Comparison of ENCODE assay signal across 8 cellular contexts in genomic region chr5:68424799-68425537, GRCh38.
A peak's percentile ranks its signal among the peaks of the same experiment; 100 is the strongest.
DNase-seq lines count a peak whose midpoint lies in the region; ATAC-seq and TF ChIP-seq lines count a peak whose summit lies in the region.

No MANE protein-coding gene starts in this region.

- intact Hi-C loops in psoas muscle (cut with DNase I): no loop called here

- H3K27me3 ChIP-seq in psoas muscle (ENCODE audit: insufficient read depth in 3 of 3, low read length in 2 of 3): no peaks in the 10 kb centered on the region

- no peak overlapping the region for H3K4me3 Mint-ChIP-seq in activated CD8-positive, alpha-beta memory T cell treated with anti-CD3 and anti-CD28 coated beads, Interleukin-2, amount 10 ng/mL, durations not matched to agents 7 days and 5 days

- no peak for TF ChIP-seq CTCF in psoas muscle (IDR thresholded peaks at IDR 0.05)

- H3K4me1 ChIP-seq in psoas muscle: peaks cover 3% of the 10 kb centered on the region

- H3K4me3 ChIP-seq in psoas muscle: no peak overlapping the region

- peaks cover 5% of the 10 kb centered on the region for H3K36me3 Mint-ChIP-seq in activated CD8-positive, alpha-beta memory T cell treated with anti-CD3 and anti-CD28 coated beads, Interleukin-2, amount 10 ng/mL, durations not matched to agents 7 days and 5 days

- peaks cover 5% of the 10 kb centered on the region for H3K27me3 Mint-ChIP-seq in activated CD8-positive, alpha-beta memory T cell treated with anti-CD3 and anti-CD28 coated beads, Interleukin-2, amount 10 ng/mL, durations not matched to agents 7 days and 5 days

- CTCF ChIA-PET in activated CD8-positive, alpha-beta memory T cell treated with anti-CD3 and anti-CD28 coated beads, Interleukin-2, amount 10 ng/mL, durations not matched to agents 7 days and 5 days (lab: Charles Lee): interaction anchor here (0.6 to 2.1 kb wide), 9 partner anchors 9 to 1203 kb away, joined by 3 to 7 read pairs (median 3); no protein-coding TSS in a partner anchor

- no peak overlapping the region for H3K27ac ChIP-seq in psoas muscle

- H3K4me1 Mint-ChIP-seq in activated CD8-positive, alpha-beta memory T cell treated with anti-CD3 and anti-CD28 coated beads, Interleukin-2, amount 10 ng/mL, durations not matched to agents 7 days and 5 days: peaks cover 38% of the 10 kb centered on the region

- no peaks in the 10 kb centered on the region for H3K9me3 Mint-ChIP-seq in activated CD8-positive, alpha-beta memory T cell treated with anti-CD3 and anti-CD28 coated beads, Interleukin-2, amount 10 ng/mL, durations not matched to agents 7 days and 5 days (ENCODE audit: low read depth)

- H3K27ac Mint-ChIP-seq in activated CD8-positive, alpha-beta memory T cell treated with anti-CD3 and anti-CD28 coated beads, Interleukin-2, amount 10 ng/mL, durations not matched to agents 7 days and 5 days: peak overlapping the region; percentile 74

- ATAC-seq in activated CD8-positive, alpha-beta memory T cell treated with anti-CD3 and anti-CD28 coated beads, Interleukin-2, amount 10 ng/mL, durations not matched to agents 7 days and 5 days: peak; percentile 92
- ATAC-seq in HG02763 (IDR thresholded peaks at IDR 0.05; ENCODE audit: unreplicated experiment): peak; percentile 65
- no peak for ATAC-seq in psoas muscle

- 49 to 55% (median 49%) methylated on average over 6 of the region's 6 CpGs for WGBS in psoas muscle, 3 donors

- H3K9me3 ChIP-seq in psoas muscle: no peaks in the 10 kb centered on the region

- H3K36me3 ChIP-seq in psoas muscle (ENCODE audit: insufficient read depth in 1 of 2, low read depth in 1 of 2): no peaks in the 10 kb centered on the region

- DNase-seq in activated CD8-positive, alpha-beta memory T cell treated with anti-CD3 and anti-CD28 coated beads, Interleukin-2, amount 10 ng/mL, durations not matched to agents 7 days and 5 days: peak; percentile 65
- no peak for DNase-seq in activated CD8-positive, alpha-beta memory T cell treated with anti-CD3 and anti-CD28 coated beads, Interleukin-2, amount 50 U/mL, for 4 hours
- peak; percentile 62 for DNase-seq in NOMO-1 treated with DMSO at 0.1 percent for 48 hours (lab: John Stamatoyannopoulos, UW; ENCODE audit: unreplicated experiment)
- DNase-seq in effector CD4-positive, alpha-beta T cell: peak; percentile 5
- DNase-seq in NCI-H526 (lab: John Stamatoyannopoulos, UW): no peak
- no peak for DNase-seq in psoas muscle
- no peak for DNase-seq in NCI-H187 treated with DMSO at 0.1 percent for 48 hours (lab: John Stamatoyannopoulos, UW)

Comparison
In these comparisons a context has a peak if more than half of its experiments do, and no peak if none do; other contexts are left out.
1. DNase-seq: peak in activated CD8-positive, alpha-beta memory T cell treated with anti-CD3 and anti-CD28 coated beads, Interleukin-2, amount 10 ng/mL, durations not matched to agents 7 days and 5 days (single experiment), NOMO-1 treated with DMSO at 0.1 percent for 48 hours (single experiment) and effector CD4-positive, alpha-beta T cell (single experiment); none in activated CD8-positive, alpha-beta memory T cell treated with anti-CD3 and anti-CD28 coated beads, Interleukin-2, amount 50 U/mL, for 4 hours (single experiment), NCI-H526 (0 of 2), psoas muscle (0 of 2) and NCI-H187 treated with DMSO at 0.1 percent for 48 hours (single experiment).
2. ATAC-seq: peak in activated CD8-positive, alpha-beta memory T cell treated with anti-CD3 and anti-CD28 coated beads, Interleukin-2, amount 10 ng/mL, durations not matched to agents 7 days and 5 days (single experiment) and HG02763 (single experiment); none in psoas muscle (0 of 4).